15 cellular contexts compared by ENCODE assay signal in the genomic region with DNA sequence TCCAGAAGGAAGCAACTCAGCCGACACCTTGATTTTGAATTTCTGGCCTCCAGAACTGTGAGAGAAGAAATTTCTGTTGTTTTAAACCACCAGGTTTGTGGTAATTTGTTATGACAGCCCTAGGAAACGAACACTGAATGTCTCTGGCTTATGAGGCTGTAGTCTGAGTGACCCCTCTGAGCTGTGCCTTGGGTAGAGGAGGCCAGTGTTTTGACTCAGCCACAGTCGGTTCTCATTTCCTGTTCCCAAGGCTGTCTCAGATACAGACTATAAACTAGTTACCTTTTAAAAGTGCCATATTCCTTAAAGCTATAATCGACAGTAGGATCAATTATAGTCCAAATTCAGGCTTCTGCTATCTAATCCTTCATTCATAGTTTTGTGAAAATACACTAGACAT.
DNase-seq lines count a peak whose midpoint lies in the region; ATAC-seq and TF ChIP-seq lines count a peak whose summit lies in the region.
"Had no signal": no experiment of that assay in that cellular context is flagged by ENCODE, and none has a peak within 500 bp of the region (broad histone marks: within the 10 kb centered on the region; RNA-seq: fewer than 3 reads in every experiment).

No MANE protein-coding gene starts in this region.

- no peaks in the 10 kb centered on the region for H3K79me1 ChIP-seq in mesendoderm (ENCODE audit: low read length)

- TF ChIP-seq CTCF in mucosa of descending colon (IDR thresholded peaks at IDR 0.05), result no peak

- H2AK5ac ChIP-seq in mesendoderm (ENCODE audit: low read length), result no peak overlapping the region

- DNase-seq in mesendoderm (no peak), NCI-H2227 treated with DMSO at 0.1 percent for 48 hours (lab: John Stamatoyannopoulos, UW) (no peak), mucosa of descending colon (no peak), NCI-H1694 (lab: John Stamatoyannopoulos, UW) (no peak)
- DNase-seq: activated CD4-positive, alpha-beta T cell treated with anti-CD3 and anti-CD28 coated beads for 1 hour; activated effector memory CD4-positive, alpha-beta T cell treated with anti-CD3 and anti-CD28 coated beads, Interleukin-2, amount 50 U/mL, for 16 hours; amygdala; NCI-H1694 treated with DMSO at 0.1 percent for 48 hours; NCI-H446 treated with DMSO at 0.1 percent for 48 hours; thyroid gland had no signal

- no peak overlapping the region for H4K5ac ChIP-seq in mesendoderm (ENCODE audit: low read length)

- no peak overlapping the region for H2BK15ac ChIP-seq in mesendoderm (replicated peaks; ENCODE audit: low read depth)

- no peaks in the 10 kb centered on the region for H3K79me2 ChIP-seq in mesendoderm (ENCODE audit: control insufficient read depth, insufficient read depth, low read length)

- no peak overlapping the region for H3K27ac ChIP-seq in mesendoderm (ENCODE audit: low read depth, low read length)
- H3K27ac ChIP-seq: thyroid gland had no signal

- no peak overlapping the region for H3K4ac ChIP-seq in mesendoderm (ENCODE audit: low read depth, low read length)

- H3K4me3 ChIP-seq in mesendoderm (ENCODE audit: low read length) (no peak overlapping the region), mucosa of descending colon (no peak overlapping the region)
- H3K4me3 ChIP-seq: thyroid gland had no signal

- no peaks in the 10 kb centered on the region for H3K4me1 ChIP-seq in mesendoderm (ENCODE audit: control insufficient read depth, low read depth, low read length)
- H3K4me1 ChIP-seq in mucosa of descending colon (ENCODE audit: low read depth), result no peaks in the 10 kb centered on the region
- H3K4me1 ChIP-seq: thyroid gland had no signal

- H3K4me2 ChIP-seq in mesendoderm (ENCODE audit: low read length), result no peak overlapping the region

- no peak overlapping the region for H2BK5ac ChIP-seq in mesendoderm (ENCODE audit: low read length)

- H3K36me3 ChIP-seq in mesendoderm (ENCODE audit: control insufficient read depth, insufficient read depth, low read length), result no peaks in the 10 kb centered on the region
- H3K36me3 ChIP-seq in mucosa of descending colon (ENCODE audit: low read depth), result no peaks in the 10 kb centered on the region
- H3K36me3 ChIP-seq: thyroid gland had no signal

- H4K8ac ChIP-seq in mesendoderm (ENCODE audit: low read depth, low read length), result no peak overlapping the region

- H3K56ac ChIP-seq in mesendoderm (ENCODE audit: low read length), result no peak overlapping the region

- ATAC-seq in GM18867 (IDR thresholded peaks at IDR 0.05; ENCODE audit: unreplicated experiment), result peak; percentile 83
- peak; percentile 65 for ATAC-seq in GM21786 (IDR thresholded peaks at IDR 0.05; ENCODE audit: unreplicated experiment)
- ATAC-seq in HG03442 (IDR thresholded peaks at IDR 0.05; ENCODE audit: unreplicated experiment), result peak; percentile 74
- ATAC-seq in GM18520 (IDR thresholded peaks at IDR 0.05; ENCODE audit: unreplicated experiment), result no peak
- no peak for ATAC-seq in mucosa of descending colon
- ATAC-seq: HCT116 had no signal

- peak overlapping the region; percentile 39 for H3K18ac ChIP-seq in mesendoderm (ENCODE audit: low read length)

- no peak overlapping the region for H3K9ac ChIP-seq in mesendoderm (ENCODE audit: low read length)

- H3K9me3 ChIP-seq in mucosa of descending colon, result no peaks in the 10 kb centered on the region
- H3K9me3 ChIP-seq: thyroid gland had no signal

- H3K27me3 ChIP-seq in mesendoderm (ENCODE audit: insufficient read depth, low read length, poor library complexity), result no peaks in the 10 kb centered on the region
- H3K27me3 ChIP-seq: thyroid gland had no signal

- no peak overlapping the region for H2BK120ac ChIP-seq in mesendoderm (ENCODE audit: low read depth, low read length)

- intact Hi-C loops in mucosa of descending colon (cut with DNase I, micrococcal nuclease), result no loop called here

- WGBS in mesendoderm (ENCODE audit: extremely low coverage, insufficient coverage, low lambda C conversion rate), result no CpG with 5 or more reads among the region's 4 CpGs

- H3K23ac ChIP-seq in mesendoderm (ENCODE audit: low read length), result no peak overlapping the region

Comparison
In these comparisons a context has a peak if more than half of its experiments do, and no peak if none do; other contexts are left out.
1. ATAC-seq: peak in GM18867 (single experiment), GM21786 (single experiment) and HG03442 (single experiment); none in GM18520 (single experiment) and mucosa of descending colon (single experiment).